1 cellular context compared by ENCODE assay signal in genomic region chr2:112881217-112882000, GRCh38.
TF ChIP-seq lines count a peak whose summit lies in the region.

No MANE protein-coding gene starts in this region.

TF ChIP-seq in K562, 482 proteins besides CTCF, POLR2A, EP300 and RAD21:
- TF ChIP-seq MBD1 (CRISPR knock-in tag; IDR thresholded peaks at IDR 0.05), result no peak
- peak; percentile 87 for TF ChIP-seq FOSL1 (tag; conservative IDR thresholded peaks at IDR 0.05)
- peak; percentile 57 for TF ChIP-seq DPF2 (IDR thresholded peaks at IDR 0.05)
- TF ChIP-seq ZNF354B (CRISPR knock-in tag; IDR thresholded peaks at IDR 0.05), result no peak
- peak; percentile 81 for TF ChIP-seq CBFA2T2 (conservative IDR thresholded peaks at IDR 0.05)
- peak; percentile 53 for TF ChIP-seq TAF9B (IDR thresholded peaks at IDR 0.05; ENCODE audit: partially characterized antibody)
- peak; percentile 23; the same call in 1 of the 2 replicates for TF ChIP-seq GATA2 (CRISPR knock-in tag; IDR thresholded peaks at IDR 0.05)
- TF ChIP-seq NCOR1 (IDR thresholded peaks at IDR 0.05), result peak; percentile 39; the same call in 1 of the 2 replicates
- peak; percentile 46 for TF ChIP-seq NFIC (IDR thresholded peaks at IDR 0.05)
- peak; percentile 87 for TF ChIP-seq CBFA2T3 (IDR thresholded peaks at IDR 0.05)
- peak; percentile 92 for TF ChIP-seq HMBOX1 (IDR thresholded peaks at IDR 0.05)
- no peak for TF ChIP-seq E2F3 (CRISPR knock-in tag; IDR thresholded peaks at IDR 0.05)
- no peak for TF ChIP-seq ARID4B (CRISPR knock-in tag; IDR thresholded peaks at IDR 0.05)
- TF ChIP-seq SMARCA4 (IDR thresholded peaks at IDR 0.05), result peak; percentile 67; the same call in 1 of the 2 replicates
- TF ChIP-seq POLR3A (IDR thresholded peaks at IDR 0.05; ENCODE audit: borderline replicate concordance, extremely low read depth, insufficient read depth, insufficient read length), result no peak
- TF ChIP-seq GABPB2 (CRISPR knock-in tag; conservative IDR thresholded peaks at IDR 0.05), result no peak
- peak; percentile 55; the same call in 1 of the 2 replicates for TF ChIP-seq TCF3 (CRISPR knock-in tag; IDR thresholded peaks at IDR 0.05)
- no peak for TF ChIP-seq SRF (CRISPR knock-in tag; IDR thresholded peaks at IDR 0.05)
- TF ChIP-seq CCNT2 (IDR thresholded peaks at IDR 0.05; ENCODE audit: borderline replicate concordance, extremely low read depth, insufficient read length, low read depth, low read length), result no peak
- TF ChIP-seq ATF3 (IDR thresholded peaks at IDR 0.05), result peak; percentile 75
- no peak for TF ChIP-seq ATF3 (CRISPR knock-in tag; conservative IDR thresholded peaks at IDR 0.05)
- peak; percentile 88 for TF ChIP-seq TFAP4 (CRISPR knock-in tag; IDR thresholded peaks at IDR 0.05; ENCODE audit: borderline replicate concordance)
- peak; percentile 45 to 70; a peak in 3 of 4 replicates for TF ChIP-seq TRIM24 (IDR thresholded peaks at IDR 0.05)
- TF ChIP-seq EGR1 (conservative IDR thresholded peaks at IDR 0.05), result peak; percentile 48
- TF ChIP-seq MECOM (CRISPR knock-in tag; IDR thresholded peaks at IDR 0.05), result no peak
- TF ChIP-seq CEBPG (CRISPR knock-in tag; IDR thresholded peaks at IDR 0.05), result no peak
- TF ChIP-seq CEBPG (tag; conservative IDR thresholded peaks at IDR 0.05 in 1 of 2, IDR thresholded peaks at IDR 0.05 in 1 of 2), result no peak
- TF ChIP-seq CBX1 (IDR thresholded peaks at IDR 0.05; ENCODE audit: low read depth), result no peak
- TF ChIP-seq HDAC1 (IDR thresholded peaks at IDR 0.05), result 0 out of 4 replicates have a peak, but pooled peaks of 1 of the 2 experiments have one; percentile 18
- TF ChIP-seq CEBPB (tag; IDR thresholded peaks at IDR 0.05), result 0 out of 2 replicates have a peak, but pooled peaks have one; percentile 12
- TF ChIP-seq ARID1B (IDR thresholded peaks at IDR 0.05), result peak; percentile 75
- peak; percentile 58; the same call in 1 of the 2 replicates for TF ChIP-seq CTBP1 (IDR thresholded peaks at IDR 0.05; ENCODE audit: borderline replicate concordance)
- no peak for TF ChIP-seq OTX1 (CRISPR knock-in tag; IDR thresholded peaks at IDR 0.05)
- TF ChIP-seq CLOCK (CRISPR knock-in tag; IDR thresholded peaks at IDR 0.05; ENCODE audit: borderline replicate concordance), result no peak
- 0 out of 2 replicates have a peak, but pooled peaks have one; percentile 24 for TF ChIP-seq SMARCE1 (IDR thresholded peaks at IDR 0.05)
- TF ChIP-seq CSDE1 (IDR thresholded peaks at IDR 0.05), result no peak
- no peak for TF ChIP-seq SP2 (IDR thresholded peaks at IDR 0.05; ENCODE audit: extremely low read depth, low read depth, low read length, poor library complexity, severe bottlenecking)
- peak; percentile 19; the same call in 1 of the 2 replicates for TF ChIP-seq TAL1 (IDR thresholded peaks at IDR 0.05)
- peak; percentile 84 for TF ChIP-seq JUND (IDR thresholded peaks at IDR 0.05; ENCODE audit: borderline replicate concordance, low read depth, low read length)
- peak; percentile 84; the same call in 2 of the 3 replicates for TF ChIP-seq JUND (tag; IDR thresholded peaks at IDR 0.05; ENCODE audit: borderline replicate concordance, low read depth, low read length)
- no peak for TF ChIP-seq ETS2 (tag; IDR thresholded peaks at IDR 0.05; ENCODE audit: borderline replicate concordance, poor library complexity, severe bottlenecking)
- no peak for TF ChIP-seq POLR2H (tag; IDR thresholded peaks at IDR 0.05; ENCODE audit: low read depth)
- TF ChIP-seq RBM39 (optimal IDR thresholded peaks at IDR 0.05; ENCODE audit: low read depth, low read length), result no peak
- TF ChIP-seq TEAD4 (IDR thresholded peaks at IDR 0.05; ENCODE audit: low read length), result peak; percentile 31; the same call in 1 of the 2 replicates
- TF ChIP-seq TEAD4 (CRISPR knock-in tag; IDR thresholded peaks at IDR 0.05; ENCODE audit: borderline replicate concordance), result no peak
- no peak for TF ChIP-seq GABPB1 (CRISPR knock-in tag; IDR thresholded peaks at IDR 0.05)
- TF ChIP-seq MTA2 (IDR thresholded peaks at IDR 0.05; ENCODE audit: low read depth), result 0 out of 2 replicates have a peak, but pooled peaks have one; percentile 27
- TF ChIP-seq XRCC4 (IDR thresholded peaks at IDR 0.05; ENCODE audit: extremely low read depth, insufficient read depth, insufficient read length), result no peak
- TF ChIP-seq MYNN (IDR thresholded peaks at IDR 0.05), result peak; percentile 62; the same call in 1 of the 2 replicates
- TF ChIP-seq MYNN (CRISPR knock-in tag; IDR thresholded peaks at IDR 0.05), result no peak
- no peak for TF ChIP-seq NCOA6 (IDR thresholded peaks at IDR 0.05)
- TF ChIP-seq CBX2 (IDR thresholded peaks at IDR 0.05; ENCODE audit: insufficient read depth, low read length, poor library complexity, severe bottlenecking), result no peak
- TF ChIP-seq ILK (tag; IDR thresholded peaks at IDR 0.05; ENCODE audit: borderline replicate concordance, low read depth), result no peak
- TF ChIP-seq KDM1A (IDR thresholded peaks at IDR 0.05), result peak in 1 of 2 experiments; percentile 28; a peak in 1 of 4 replicates
- 0 out of 2 replicates have a peak, but pooled peaks have one; percentile 46 for TF ChIP-seq JUN (IDR thresholded peaks at IDR 0.05; ENCODE audit: borderline replicate concordance, low read depth, low read length)
- TF ChIP-seq JUN (CRISPR knock-in tag; IDR thresholded peaks at IDR 0.05; ENCODE audit: borderline replicate concordance), result no peak
- TF ChIP-seq DMBX1 (CRISPR knock-in tag; IDR thresholded peaks at IDR 0.05; ENCODE audit: borderline replicate concordance), result no peak
- TF ChIP-seq SOX6 (IDR thresholded peaks at IDR 0.05), result peak; percentile 94
- TF ChIP-seq BHLHE40 (IDR thresholded peaks at IDR 0.05; ENCODE audit: low read length), result no peak
- TF ChIP-seq ZNF586 (CRISPR knock-in tag; conservative IDR thresholded peaks at IDR 0.05), result no peak
- peak; percentile 73 for TF ChIP-seq DACH1 (IDR thresholded peaks at IDR 0.05; ENCODE audit: partially characterized antibody)
- no peak for TF ChIP-seq STAT5B (CRISPR knock-in tag; IDR thresholded peaks at IDR 0.05)
- TF ChIP-seq ZNF444 (CRISPR knock-in tag; IDR thresholded peaks at IDR 0.05), result no peak
- TF ChIP-seq EHMT2 (IDR thresholded peaks at IDR 0.05), result 0 out of 2 replicates have a peak, but pooled peaks have one; percentile 25
